ENCODE assay signal across 1 cellular context in the genomic region with DNA sequence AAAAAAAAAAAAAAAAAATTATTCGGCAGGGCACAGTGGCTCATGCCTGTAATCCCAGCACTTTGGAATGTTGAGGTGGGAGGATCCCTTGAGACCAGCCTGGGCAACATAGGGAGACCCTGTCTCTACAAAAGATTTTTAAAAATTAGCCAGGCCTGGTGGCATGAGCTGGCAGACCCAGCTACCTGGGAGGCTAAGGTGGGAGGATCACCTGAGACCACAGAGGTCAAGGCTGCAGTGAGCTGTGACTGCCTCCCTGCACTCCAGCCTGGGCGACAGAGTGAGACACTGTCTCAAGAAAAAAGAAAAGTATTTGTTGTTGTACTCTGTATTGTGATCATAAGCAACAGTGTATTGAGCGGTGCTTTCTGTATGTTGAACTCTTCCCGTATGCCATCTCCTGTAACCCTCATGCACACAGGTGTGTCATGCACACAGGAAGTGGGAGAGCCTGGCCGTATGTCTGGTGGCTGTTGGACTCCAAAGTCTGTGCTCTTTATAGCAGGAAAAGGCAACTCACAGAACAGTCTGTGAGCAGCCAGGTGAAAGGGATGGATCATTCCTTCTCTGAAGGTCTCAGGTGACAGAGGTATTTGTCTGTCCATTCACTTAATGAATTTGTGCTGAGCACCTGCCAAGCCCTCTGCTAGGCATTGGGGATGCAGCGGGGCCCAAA.
TF ChIP-seq lines count a peak whose summit lies in the region.

No MANE protein-coding gene starts in this region.

TF ChIP-seq in GM23338, 12 proteins besides CTCF, POLR2A, EP300 and RAD21 (continued from another document):
- TF ChIP-seq ZNF462 (CRISPR knock-in tag; IDR thresholded peaks at IDR 0.05) (no peak), ZNF114 (CRISPR knock-in tag; IDR thresholded peaks at IDR 0.05) (no peak), POLR2AphosphoS5 (IDR thresholded peaks at IDR 0.05; ENCODE audit: low read depth) (no peak), EZH2 (IDR thresholded peaks at IDR 0.05; ENCODE audit: low read depth, unreplicated experiment) (no peak), STAT1 (IDR thresholded peaks at IDR 0.05; ENCODE audit: unreplicated experiment) (no peak), EZH2phosphoT487 (IDR thresholded peaks at IDR 0.05; ENCODE audit: unreplicated experiment) (no peak)
- TF ChIP-seq, protein P1, sequence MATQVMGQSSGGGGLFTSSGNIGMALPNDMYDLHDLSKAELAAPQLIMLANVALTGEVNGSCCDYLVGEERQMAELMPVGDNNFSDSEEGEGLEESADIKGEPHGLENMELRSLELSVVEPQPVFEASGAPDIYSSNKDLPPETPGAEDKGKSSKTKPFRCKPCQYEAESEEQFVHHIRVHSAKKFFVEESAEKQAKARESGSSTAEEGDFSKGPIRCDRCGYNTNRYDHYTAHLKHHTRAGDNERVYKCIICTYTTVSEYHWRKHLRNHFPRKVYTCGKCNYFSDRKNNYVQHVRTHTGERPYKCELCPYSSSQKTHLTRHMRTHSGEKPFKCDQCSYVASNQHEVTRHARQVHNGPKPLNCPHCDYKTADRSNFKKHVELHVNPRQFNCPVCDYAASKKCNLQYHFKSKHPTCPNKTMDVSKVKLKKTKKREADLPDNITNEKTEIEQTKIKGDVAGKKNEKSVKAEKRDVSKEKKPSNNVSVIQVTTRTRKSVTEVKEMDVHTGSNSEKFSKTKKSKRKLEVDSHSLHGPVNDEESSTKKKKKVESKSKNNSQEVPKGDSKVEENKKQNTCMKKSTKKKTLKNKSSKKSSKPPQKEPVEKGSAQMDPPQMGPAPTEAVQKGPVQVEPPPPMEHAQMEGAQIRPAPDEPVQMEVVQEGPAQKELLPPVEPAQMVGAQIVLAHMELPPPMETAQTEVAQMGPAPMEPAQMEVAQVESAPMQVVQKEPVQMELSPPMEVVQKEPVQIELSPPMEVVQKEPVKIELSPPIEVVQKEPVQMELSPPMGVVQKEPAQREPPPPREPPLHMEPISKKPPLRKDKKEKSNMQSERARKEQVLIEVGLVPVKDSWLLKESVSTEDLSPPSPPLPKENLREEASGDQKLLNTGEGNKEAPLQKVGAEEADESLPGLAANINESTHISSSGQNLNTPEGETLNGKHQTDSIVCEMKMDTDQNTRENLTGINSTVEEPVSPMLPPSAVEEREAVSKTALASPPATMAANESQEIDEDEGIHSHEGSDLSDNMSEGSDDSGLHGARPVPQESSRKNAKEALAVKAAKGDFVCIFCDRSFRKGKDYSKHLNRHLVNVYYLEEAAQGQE (IDR thresholded peaks at IDR 0.05; ENCODE audit: unreplicated experiment) = no peak
